Comparison of ENCODE assay signal across 9 cellular contexts in the genomic region with DNA sequence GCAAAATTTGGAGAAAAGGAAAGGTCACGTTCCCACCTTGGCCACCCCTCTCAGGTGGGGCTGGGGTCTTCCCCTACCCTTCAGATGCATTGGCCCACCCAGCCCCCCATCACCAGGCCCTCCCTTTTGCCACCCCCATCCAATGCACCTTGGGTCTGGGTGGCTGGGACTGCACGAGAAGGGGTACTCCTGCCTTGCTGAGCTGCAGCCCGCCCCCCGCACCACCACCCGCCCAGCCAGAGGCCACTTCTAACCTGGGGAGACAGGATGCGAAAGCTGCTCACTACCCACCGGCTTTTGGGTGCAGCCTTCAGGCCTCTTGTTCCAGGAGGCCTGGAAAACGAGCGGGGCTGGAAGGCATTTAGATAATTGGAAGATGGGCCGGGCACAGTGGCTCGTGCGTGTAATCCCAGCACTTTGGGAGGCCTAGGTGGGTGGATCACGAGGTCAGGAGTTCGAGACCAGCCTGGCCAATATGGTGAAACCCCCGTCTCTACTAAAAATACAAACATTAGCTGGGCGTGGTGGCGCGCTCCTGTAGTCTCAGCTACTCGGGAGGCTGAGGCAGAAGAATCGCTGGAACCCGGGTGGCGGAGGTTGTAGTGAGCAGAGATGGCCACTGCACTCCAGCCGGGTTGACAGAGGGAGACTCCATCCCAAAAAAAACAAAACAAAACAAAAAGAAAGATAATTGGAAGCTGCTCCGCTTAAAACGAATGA. TPM values are rescaled to one million over a fixed set of nuclear protein-coding genes. Genes with fewer than 3 reads are reported as not detected.
DNase-seq lines count a peak whose midpoint lies in the region; ATAC-seq and TF ChIP-seq lines count a peak whose summit lies in the region.
"Had no signal": no experiment of that assay in that cellular context is flagged by ENCODE, and none has a peak within 500 bp of the region (broad histone marks: within the 10 kb centered on the region; RNA-seq: fewer than 3 reads in every experiment).

No MANE protein-coding gene starts in this region.

- no peak overlapping the region for H3T11ph ChIP-seq in H9 (ENCODE audit: low read length)

- no peak overlapping the region for H2BK15ac ChIP-seq in H9 (ENCODE audit: low read depth, low read length)

- no peak overlapping the region for H2BK20ac ChIP-seq in H9 (ENCODE audit: low read depth, low read length, poor library complexity, severe bottlenecking)

- no peak overlapping the region for H3K27ac Mint-ChIP-seq in H9
- H3K27ac Mint-ChIP-seq in activated CD4-positive, alpha-beta memory T cell treated with anti-CD3 and anti-CD28 coated beads, Interleukin-2, amount 10 ng/mL, durations not matched to agents 7 days and 5 days = peak overlapping the region; percentile 96
- H3K27ac Mint-ChIP-seq in stimulated activated memory B cell treated with anti-CD40 and anti-IgM and Interleukin-4, amounts not matched to agents 10 μg/mL and 1 μg/mL and 100 μg/mL, for 72 hours = peak overlapping the region; percentile 99

- H3K9me3 ChIP-seq in H9 (ENCODE audit: control insufficient read depth, low read depth, low read length) = no peaks in the 10 kb centered on the region
- H3K9me3 ChIP-seq: body of pancreas had no signal

- H3K56ac ChIP-seq in H9 (ENCODE audit: insufficient read length, low read depth, low read length) = no peak overlapping the region

- H3K18ac ChIP-seq in H9 (ENCODE audit: insufficient read length, low read depth, low read length) = no peak overlapping the region

- peak overlapping the region; percentile 37 for H3K4me2 ChIP-seq in H9 (ENCODE audit: insufficient read depth, insufficient read length, low read length)

- peak overlapping the region; percentile 72 for H3K4me3 ChIP-seq in iPS-11a (ENCODE audit: low read depth, low read length)

- H3K36me3 Mint-ChIP-seq in H9 (ENCODE audit: insufficient read depth in 1 of 3, low read depth in 3 of 3) = peaks cover 0 to 4% (median 0%) of the 10 kb centered on the region in 3 experiments; a peak in 2 of 7 replicates
- peaks cover 45% of the 10 kb centered on the region for H3K36me3 Mint-ChIP-seq in activated CD4-positive, alpha-beta memory T cell treated with anti-CD3 and anti-CD28 coated beads, Interleukin-2, amount 10 ng/mL, durations not matched to agents 7 days and 5 days (ENCODE audit: low read depth)
- H3K36me3 Mint-ChIP-seq in stimulated activated memory B cell treated with anti-CD40 and anti-IgM and Interleukin-4, amounts not matched to agents 10 μg/mL and 1 μg/mL and 100 μg/mL, for 72 hours = no peaks in the 10 kb centered on the region

- peaks cover 34 to 38% of the 10 kb centered on the region in 2 experiments for H3K4me1 Mint-ChIP-seq in H9
- H3K4me1 Mint-ChIP-seq in activated CD4-positive, alpha-beta memory T cell treated with anti-CD3 and anti-CD28 coated beads, Interleukin-2, amount 10 ng/mL, durations not matched to agents 7 days and 5 days = peaks cover 33% of the 10 kb centered on the region
- peaks cover 43% of the 10 kb centered on the region for H3K4me1 Mint-ChIP-seq in stimulated activated memory B cell treated with anti-CD40 and anti-IgM and Interleukin-4, amounts not matched to agents 10 μg/mL and 1 μg/mL and 100 μg/mL, for 72 hours

- H2BK12ac ChIP-seq in H9 (ENCODE audit: insufficient read length, low read depth, low read length) = no peak overlapping the region

- no peaks in the 10 kb centered on the region for H3K79me1 ChIP-seq in H9 (ENCODE audit: insufficient read depth, low read depth, low read length, poor library complexity, severe bottlenecking)

- no peaks in the 10 kb centered on the region for H4K20me1 ChIP-seq in H9 (ENCODE audit: control insufficient read depth, insufficient read depth, insufficient read length)

- H4K8ac ChIP-seq in H9 (replicated peaks; ENCODE audit: insufficient read length, low read depth, low read length) = no peak overlapping the region

- no peak overlapping the region for H3K27ac ChIP-seq in H9 (ENCODE audit: insufficient read length, low read depth, low read length)

- no peaks in the 10 kb centered on the region for H3K27me3 ChIP-seq in H9 (ENCODE audit: insufficient read depth, low read length)
- H3K27me3 ChIP-seq: body of pancreas had no signal

- peaks cover 14% of the 10 kb centered on the region for H3K23me2 ChIP-seq in H9 (ENCODE audit: insufficient read length, low read depth, low read length, poor library complexity, severe bottlenecking)

- H2AFZ ChIP-seq in H9 (ENCODE audit: low read length) = no peak overlapping the region

- H4K91ac ChIP-seq in H9 (ENCODE audit: insufficient read length, low read depth, low read length) = no peak overlapping the region

- no peak overlapping the region for H2BK120ac ChIP-seq in H9 (ENCODE audit: low read depth, low read length, poor library complexity, severe bottlenecking)

- H3K9me3 Mint-ChIP-seq in H9 = no peaks in the 10 kb centered on the region
- no peaks in the 10 kb centered on the region for H3K9me3 Mint-ChIP-seq in activated CD4-positive, alpha-beta memory T cell treated with anti-CD3 and anti-CD28 coated beads, Interleukin-2, amount 10 ng/mL, durations not matched to agents 7 days and 5 days
- no peaks in the 10 kb centered on the region for H3K9me3 Mint-ChIP-seq in stimulated activated memory B cell treated with anti-CD40 and anti-IgM and Interleukin-4, amounts not matched to agents 10 μg/mL and 1 μg/mL and 100 μg/mL, for 72 hours

- H3K4me1 ChIP-seq in H9 (ENCODE audit: insufficient read depth, low read length) = no peaks in the 10 kb centered on the region; the same call in 1 of the 2 replicates

- no peak overlapping the region for H3K23ac ChIP-seq in H9 (ENCODE audit: insufficient read length, low read depth, low read length)

- POLR2A ChIA-PET in activated CD4-positive, alpha-beta memory T cell treated with anti-CD3 and anti-CD28 coated beads, Interleukin-2, amount 10 ng/mL, durations not matched to agents 7 days and 5 days (lab: Charles Lee) = interaction anchor here (1.0 to 1.3 kb wide), 4 partner anchors 8 to 198 kb away, joined by 3 read pairs; a partner anchor contains a TSS

- CTCF ChIA-PET in activated CD4-positive, alpha-beta memory T cell treated with anti-CD3 and anti-CD28 coated beads, Interleukin-2, amount 10 ng/mL, durations not matched to agents 7 days and 5 days (lab: Charles Lee) = interaction anchor here (1.6 to 3.0 kb wide), 3 partner anchors 19 to 59 kb away, joined by 4 to 33 read pairs (median 16); a partner anchor contains a TSS

- DNase-seq in H9 (no peak), hepatic stellate cell (ENCODE audit: low spot score) (no peak), NCI-H1417 (lab: John Stamatoyannopoulos, UW) (no peak)
- DNase-seq in activated CD4-positive, alpha-beta memory T cell treated with anti-CD3 and anti-CD28 coated beads, Interleukin-2, amount 10 ng/mL, durations not matched to agents 7 days and 5 days = no peak

- no peak overlapping the region for H2AK5ac ChIP-seq in H9 (ENCODE audit: insufficient read length, low read length)

- no peaks in the 10 kb centered on the region for H3K79me2 ChIP-seq in H9 (ENCODE audit: insufficient read depth, low read length)

- H3K4me3 Mint-ChIP-seq in H9 = peak overlapping the region; percentile 78 to 86
- H3K4me3 Mint-ChIP-seq in activated CD4-positive, alpha-beta memory T cell treated with anti-CD3 and anti-CD28 coated beads, Interleukin-2, amount 10 ng/mL, durations not matched to agents 7 days and 5 days = peak overlapping the region; percentile 91
- peak overlapping the region; percentile 95 for H3K4me3 Mint-ChIP-seq in stimulated activated memory B cell treated with anti-CD40 and anti-IgM and Interleukin-4, amounts not matched to agents 10 μg/mL and 1 μg/mL and 100 μg/mL, for 72 hours

- H4K5ac ChIP-seq in H9 (ENCODE audit: insufficient read length, low read depth, low read length) = no peak overlapping the region

- no peak for ATAC-seq in stimulated activated memory B cell treated with anti-CD40 and anti-IgM and Interleukin-4, amounts not matched to agents 10 μg/mL and 1 μg/mL and 100 μg/mL, for 72 hours
- ATAC-seq in GM21360 (IDR thresholded peaks at IDR 0.05; ENCODE audit: unreplicated experiment) (no peak), GM21381 (IDR thresholded peaks at IDR 0.05; ENCODE audit: unreplicated experiment) (no peak)

- H3K27me3 Mint-ChIP-seq in H9 (ENCODE audit: low read depth) = peaks cover 26% of the 10 kb centered on the region
- H3K27me3 Mint-ChIP-seq in activated CD4-positive, alpha-beta memory T cell treated with anti-CD3 and anti-CD28 coated beads, Interleukin-2, amount 10 ng/mL, durations not matched to agents 7 days and 5 days = no peaks in the 10 kb centered on the region
- H3K27me3 Mint-ChIP-seq in stimulated activated memory B cell treated with anti-CD40 and anti-IgM and Interleukin-4, amounts not matched to agents 10 μg/mL and 1 μg/mL and 100 μg/mL, for 72 hours = no peaks in the 10 kb centered on the region

- WGBS in H9 (ENCODE audit: extremely low coverage, insufficient read length, low lambda C conversion rate) = no CpG with 5 or more reads among the region's 25 CpGs

- no peak overlapping the region for H2BK5ac ChIP-seq in H9 (ENCODE audit: insufficient read length, low read length)

- TF ChIP-seq CTCF in H9 (conservative IDR thresholded peaks at IDR 0.05) = no peak

- no peak overlapping the region for H3K14ac ChIP-seq in H9 (ENCODE audit: insufficient read depth, low read length)

- no peak overlapping the region for H3K9ac ChIP-seq in H9 (ENCODE audit: extremely low read depth, insufficient read length, low read length)

- no peak overlapping the region for H3K4ac ChIP-seq in H9 (ENCODE audit: low read depth, low read length)

RNA-seq across cellular contexts. Expression of a gene that starts 1.2 kb away (rescaled TPM):
- total RNA-seq in H9 (2021) = 22.9 and 24.0 TPM in 2 replicates
- 100 to 1,000 TPM; 452 to 454 TPM for total RNA-seq in activated CD4-positive, alpha-beta memory T cell treated with anti-CD3 and anti-CD28 coated beads, Interleukin-2, amount 10 ng/mL, durations not matched to agents 7 days and 5 days

RNA-seq across cellular contexts. Expression of a gene that starts 8.3 kb away (rescaled TPM):
- 63.1 and 64.0 TPM in 2 replicates for total RNA-seq in H9 (2021)
- 10 to 100 TPM; 67.0 to 68.0 TPM for total RNA-seq in activated CD4-positive, alpha-beta memory T cell treated with anti-CD3 and anti-CD28 coated beads, Interleukin-2, amount 10 ng/mL, durations not matched to agents 7 days and 5 days

RNA-seq across cellular contexts. Expression of a gene that starts 13.6 kb away (rescaled TPM):
- 0.22 and 0.24 TPM in 2 replicates for total RNA-seq in H9 (2021)
- total RNA-seq in activated CD4-positive, alpha-beta memory T cell treated with anti-CD3 and anti-CD28 coated beads, Interleukin-2, amount 10 ng/mL, durations not matched to agents 7 days and 5 days = not detected

RNA-seq across cellular contexts. Expression of a gene that starts 25.5 kb away (rescaled TPM):
- 3.9 and 4.1 TPM in 2 replicates for total RNA-seq in H9 (2021)
- total RNA-seq in activated CD4-positive, alpha-beta memory T cell treated with anti-CD3 and anti-CD28 coated beads, Interleukin-2, amount 10 ng/mL, durations not matched to agents 7 days and 5 days = 10 to 100 TPM; 12.7 to 15.5 TPM

RNA-seq across cellular contexts. Expression of a gene that starts 27.3 kb away (rescaled TPM):
- total RNA-seq in H9 (2021) = 79.2 and 80.9 TPM in 2 replicates
- total RNA-seq in activated CD4-positive, alpha-beta memory T cell treated with anti-CD3 and anti-CD28 coated beads, Interleukin-2, amount 10 ng/mL, durations not matched to agents 7 days and 5 days = 10 to 100 TPM; 20.7 to 23.4 TPM

Comparison
In these comparisons a context has a peak if more than half of its experiments do, and no peak if none do; other contexts are left out.
1. H3K27ac Mint-ChIP-seq: peak in activated CD4-positive, alpha-beta memory T cell treated with anti-CD3 and anti-CD28 coated beads, Interleukin-2, amount 10 ng/mL, durations not matched to agents 7 days and 5 days (single experiment) and stimulated activated memory B cell treated with anti-CD40 and anti-IgM and Interleukin-4, amounts not matched to agents 10 μg/mL and 1 μg/mL and 100 μg/mL, for 72 hours (single experiment); none in H9 (0 of 3).
2. RNA of a gene that starts 1.2 kb away (total RNA-seq): 452 to 454 TPM in activated CD4-positive, alpha-beta memory T cell treated with anti-CD3 and anti-CD28 coated beads, Interleukin-2, amount 10 ng/mL, durations not matched to agents 7 days and 5 days; 22.9 to 24.0 TPM in H9; every median in the first group is over 10 times any median in the second.
3. Peak in every context shown above with its lines, with median percentiles within 50 percentile points of each other: H3K4me3 Mint-ChIP-seq.